Comparison of ENCODE assay signal across 9 cellular contexts in genomic region chr6:100599088-100599770, GRCh38.
"Had no signal": no experiment of that assay in that cellular context is flagged by ENCODE, and none has a peak within 500 bp of the region (broad histone marks: within the 10 kb centered on the region; RNA-seq: fewer than 3 reads in every experiment).

No MANE protein-coding gene starts in this region.

- ATAC-seq: HCT116 had no signal

- FAIRE-seq: HTR-8/SVneo had no signal

- H3K36me3 ChIP-seq: HAP-1 had no signal

- H2AFZ ChIP-seq: GM23248 had no signal

- H3K27ac ChIP-seq: GM23248, KMS-11 had no signal

- H3K4me2 ChIP-seq: KMS-11 had no signal

- H3K9me3 ChIP-seq: HAP-1 had no signal

- DNase-seq: GM23248, GOT3, H7, Karpas-422, KBM-7 had no signal

- H3K9ac ChIP-seq: GM23248, KMS-11 had no signal

- H3K4me3 ChIP-seq: GM23248, HAP-1 had no signal
